ENCODE assay signal across 8 cellular contexts in the genomic region with DNA sequence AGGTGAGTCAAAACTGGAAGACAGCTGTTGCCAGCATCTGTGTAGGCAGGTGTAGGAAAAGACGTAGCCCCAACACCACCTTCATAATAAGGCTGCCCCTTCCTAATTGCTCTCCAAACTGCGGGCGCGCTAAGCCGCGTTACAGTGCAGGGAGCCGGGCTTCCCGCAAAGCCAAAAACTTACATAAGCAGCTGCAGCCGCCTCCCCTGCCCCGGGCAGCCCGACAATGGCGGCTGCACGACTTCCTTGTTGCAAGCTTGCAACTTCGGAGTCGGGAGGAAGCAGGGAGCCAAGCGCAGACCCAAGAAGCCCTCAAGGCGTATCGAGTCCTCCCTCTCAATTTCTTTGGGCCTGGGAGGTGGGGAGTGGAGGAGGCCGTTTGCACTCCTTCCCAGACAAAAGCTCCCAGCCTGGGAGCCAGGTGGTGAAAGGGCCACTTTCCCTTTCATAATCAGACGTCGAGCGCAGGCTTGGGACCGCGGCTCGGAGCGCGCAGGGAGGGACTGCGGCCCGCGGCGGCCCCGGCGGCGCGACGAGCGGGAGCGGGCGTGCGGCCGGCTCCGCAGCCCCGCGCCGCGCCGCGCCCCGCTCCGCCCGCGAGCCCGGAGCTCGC. TPM values are rescaled to one million over a fixed set of nuclear protein-coding genes. Genes with fewer than 3 reads are reported as not detected.
DNase-seq lines count a peak whose midpoint lies in the region; ATAC-seq and TF ChIP-seq lines count a peak whose summit lies in the region.

No MANE protein-coding gene starts in this region.

- intact Hi-C loops in left lung (cut with DNase I) = loop anchor here in 1 of 2 donors (5.0 kb wide), 1 partner anchor 57 kb away; no protein-coding TSS in a partner anchor

- H3K27ac ChIP-seq in left lung = peak overlapping the region; percentile 97 to 98

- H3K9me3 ChIP-seq in left lung = no peaks in the 10 kb centered on the region

- peaks cover 3 to 16% of the 10 kb centered on the region in 2 donors for H3K4me1 ChIP-seq in left lung

- H3K4me3 ChIP-seq in left lung = peak overlapping the region; percentile 69 to 73

- H3K27ac Mint-ChIP-seq in central memory CD8-positive, alpha-beta T cell (ENCODE audit: low read depth) = peak overlapping the region; percentile 94

- H3K9me3 Mint-ChIP-seq in central memory CD8-positive, alpha-beta T cell = no peaks in the 10 kb centered on the region

- peaks cover 0 to 21% of the 10 kb centered on the region in 2 donors for H3K36me3 ChIP-seq in left lung

- peak overlapping the region; percentile 93 for H3K4me3 Mint-ChIP-seq in central memory CD8-positive, alpha-beta T cell

- no peaks in the 10 kb centered on the region for H3K27me3 Mint-ChIP-seq in central memory CD8-positive, alpha-beta T cell

- TF ChIP-seq CTCF in left lung (IDR thresholded peaks at IDR 0.05) = no peak

- peaks cover 34% of the 10 kb centered on the region for H3K36me3 Mint-ChIP-seq in central memory CD8-positive, alpha-beta T cell (ENCODE audit: insufficient read depth)

- ATAC-seq in GM18499 (IDR thresholded peaks at IDR 0.05; ENCODE audit: insufficient read depth, unreplicated experiment) (peak; percentile 14), HG02642 (IDR thresholded peaks at IDR 0.05; ENCODE audit: poor library complexity, unreplicated experiment) (peak; percentile 32), left lung (peak; percentile 2), esophagus mucosa (no peak)
- peak; percentile 14 for ATAC-seq in central memory CD8-positive, alpha-beta T cell (replicated peaks; ENCODE audit: extremely low read depth, poor library complexity, severe bottlenecking)

- no peaks in the 10 kb centered on the region for H3K27me3 ChIP-seq in left lung

- H3K4me1 Mint-ChIP-seq in central memory CD8-positive, alpha-beta T cell = peaks cover 32% of the 10 kb centered on the region

- DNase-seq in NCI-H2029 (lab: John Stamatoyannopoulos, UW) = peak; percentile 67
- DNase-seq in activated CD4-positive, CD25-positive, alpha-beta regulatory T cell (lab: John Stamatoyannopoulos, UW) = peak; percentile 25 to 49 (median 42)
- peak; percentile 49 to 52 for DNase-seq in central memory CD8-positive, alpha-beta T cell (ENCODE audit: low spot score in 2 of 2)
- DNase-seq in left lung = peak; percentile 68 to 90
- peak; percentile 42 to 47 for DNase-seq in stimulated activated CD4-positive, alpha-beta T cell treated with anti-CD3 and anti-CD28 coated beads, Interleukin-4, amount 100 ng/mL, for 4 hours

RNA-seq across cellular contexts. Expression of a gene that starts 0.8 kb away (rescaled TPM):
- 10 to 100 TPM in 1 of 2 donors, 1 to 10 TPM in 1; 8.7 to 14.3 TPM for total RNA-seq in left lung
- total RNA-seq in esophagus mucosa = 7.1 TPM
